1 cellular context compared by ENCODE assay signal in the genomic region with DNA sequence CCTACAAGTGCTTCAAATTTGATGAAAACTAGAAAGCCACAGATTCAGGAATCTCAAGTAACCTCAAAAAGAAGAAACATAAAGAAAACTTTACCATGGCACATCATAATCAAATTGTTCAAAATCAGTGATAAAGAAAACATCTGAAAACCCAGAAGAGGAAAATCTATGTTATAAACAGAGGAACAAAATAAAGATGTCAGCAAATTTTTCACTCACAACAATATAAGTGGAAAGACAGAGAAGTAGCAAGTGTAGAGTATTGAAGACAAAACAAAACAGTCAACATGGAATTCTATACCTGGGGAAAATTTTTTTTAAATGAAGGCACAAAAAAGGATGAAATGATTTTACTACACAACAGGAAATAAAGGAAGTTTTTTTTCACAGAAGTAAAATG.
TF ChIP-seq lines count a peak whose summit lies in the region.

No MANE protein-coding gene starts in this region.

TF ChIP-seq in IMR-90, 13 proteins besides CTCF, POLR2A, EP300 and RAD21:
- TF ChIP-seq ELK1 (IDR thresholded peaks at IDR 0.05; ENCODE audit: borderline replicate concordance, low read depth, low read length) (no peak), MAFK (IDR thresholded peaks at IDR 0.05; ENCODE audit: low read depth, low read length) (peak; percentile 67), RCOR1 (IDR thresholded peaks at IDR 0.05; ENCODE audit: insufficient replicate concordance, low read length) (no peak), FOS (IDR thresholded peaks at IDR 0.05; ENCODE audit: low read depth, low read length) (no peak), USF2 (IDR thresholded peaks at IDR 0.05; ENCODE audit: low read depth, low read length) (no peak)
